Comparison of ENCODE assay signal across 2 cellular contexts in the genomic region with DNA sequence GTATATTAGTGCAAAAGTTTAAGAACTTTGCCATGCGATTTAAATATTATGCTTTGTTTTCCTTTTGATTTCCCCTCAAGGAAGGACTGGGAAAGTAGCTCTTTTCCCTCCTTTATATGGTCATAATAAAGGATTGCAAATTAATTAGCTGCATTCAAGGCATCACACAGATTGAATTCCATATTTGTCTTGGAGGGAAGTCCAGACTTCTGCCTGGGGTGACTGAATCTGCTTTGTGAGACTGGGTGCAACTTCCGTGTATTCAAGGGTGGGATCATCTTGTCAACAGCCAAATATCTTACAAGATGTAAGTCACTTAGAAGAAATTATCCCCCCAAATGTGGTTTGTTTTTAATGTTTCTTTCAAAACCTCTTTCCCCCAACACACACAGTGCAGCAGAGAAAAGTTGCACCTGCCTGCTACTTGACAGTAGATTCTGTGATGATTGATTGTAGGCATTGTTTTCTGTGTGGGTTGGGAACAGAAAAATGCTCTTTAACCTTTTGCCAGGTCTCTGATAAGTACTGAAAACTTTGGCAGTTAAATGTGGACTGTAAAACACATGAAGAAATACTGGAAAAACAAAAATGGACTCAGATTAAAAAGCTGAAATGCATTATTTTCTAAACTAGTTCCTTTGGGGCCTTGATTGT.
TF ChIP-seq lines count a peak whose summit lies in the region.

No MANE protein-coding gene starts in this region.

TF ChIP-seq in WTC11, 78 proteins besides CTCF, POLR2A, EP300 and RAD21:
- TF ChIP-seq, protein P1, sequence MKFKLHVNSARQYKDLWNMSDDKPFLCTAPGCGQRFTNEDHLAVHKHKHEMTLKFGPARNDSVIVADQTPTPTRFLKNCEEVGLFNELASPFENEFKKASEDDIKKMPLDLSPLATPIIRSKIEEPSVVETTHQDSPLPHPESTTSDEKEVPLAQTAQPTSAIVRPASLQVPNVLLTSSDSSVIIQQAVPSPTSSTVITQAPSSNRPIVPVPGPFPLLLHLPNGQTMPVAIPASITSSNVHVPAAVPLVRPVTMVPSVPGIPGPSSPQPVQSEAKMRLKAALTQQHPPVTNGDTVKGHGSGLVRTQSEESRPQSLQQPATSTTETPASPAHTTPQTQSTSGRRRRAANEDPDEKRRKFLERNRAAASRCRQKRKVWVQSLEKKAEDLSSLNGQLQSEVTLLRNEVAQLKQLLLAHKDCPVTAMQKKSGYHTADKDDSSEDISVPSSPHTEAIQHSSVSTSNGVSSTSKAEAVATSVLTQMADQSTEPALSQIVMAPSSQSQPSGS (CRISPR knock-in tag; IDR thresholded peaks at IDR 0.05; ENCODE audit: borderline replicate concordance, low read depth): no peak
- TF ChIP-seq, protein P2, sequence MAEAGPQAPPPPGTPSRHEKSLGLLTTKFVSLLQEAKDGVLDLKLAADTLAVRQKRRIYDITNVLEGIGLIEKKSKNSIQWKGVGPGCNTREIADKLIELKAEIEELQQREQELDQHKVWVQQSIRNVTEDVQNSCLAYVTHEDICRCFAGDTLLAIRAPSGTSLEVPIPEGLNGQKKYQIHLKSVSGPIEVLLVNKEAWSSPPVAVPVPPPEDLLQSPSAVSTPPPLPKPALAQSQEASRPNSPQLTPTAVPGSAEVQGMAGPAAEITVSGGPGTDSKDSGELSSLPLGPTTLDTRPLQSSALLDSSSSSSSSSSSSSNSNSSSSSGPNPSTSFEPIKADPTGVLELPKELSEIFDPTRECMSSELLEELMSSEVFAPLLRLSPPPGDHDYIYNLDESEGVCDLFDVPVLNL (CRISPR knock-in tag; IDR thresholded peaks at IDR 0.05; ENCODE audit: borderline replicate concordance, low read depth): no peak
- TF ChIP-seq, protein P3, sequence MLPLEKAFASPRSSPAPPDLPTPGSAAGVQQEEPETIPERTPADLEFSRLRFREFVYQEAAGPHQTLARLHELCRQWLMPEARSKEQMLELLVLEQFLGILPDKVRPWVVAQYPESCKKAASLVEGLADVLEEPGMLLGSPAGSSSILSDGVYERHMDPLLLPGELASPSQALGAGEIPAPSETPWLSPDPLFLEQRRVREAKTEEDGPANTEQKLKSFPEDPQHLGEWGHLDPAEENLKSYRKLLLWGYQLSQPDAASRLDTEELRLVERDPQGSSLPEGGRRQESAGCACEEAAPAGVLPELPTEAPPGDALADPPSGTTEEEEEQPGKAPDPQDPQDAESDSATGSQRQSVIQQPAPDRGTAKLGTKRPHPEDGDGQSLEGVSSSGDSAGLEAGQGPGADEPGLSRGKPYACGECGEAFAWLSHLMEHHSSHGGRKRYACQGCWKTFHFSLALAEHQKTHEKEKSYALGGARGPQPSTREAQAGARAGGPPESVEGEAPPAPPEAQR (CRISPR knock-in tag; IDR thresholded peaks at IDR 0.05): no peak
- TF ChIP-seq ZNF263 (CRISPR knock-in tag; IDR thresholded peaks at IDR 0.05; ENCODE audit: low read depth) (no peak), CREB1 (CRISPR knock-in tag; IDR thresholded peaks at IDR 0.05) (no peak), MXD4 (CRISPR knock-in tag; IDR thresholded peaks at IDR 0.05; ENCODE audit: borderline replicate concordance) (no peak), OVOL2 (CRISPR knock-in tag; IDR thresholded peaks at IDR 0.05; ENCODE audit: borderline replicate concordance) (no peak)
TF ChIP-seq in WTC11: peak in this region for 0.

TF ChIP-seq in HepG2, 621 proteins besides CTCF, POLR2A, EP300 and RAD21 (continues in another document):
- TF ChIP-seq, protein P4, sequence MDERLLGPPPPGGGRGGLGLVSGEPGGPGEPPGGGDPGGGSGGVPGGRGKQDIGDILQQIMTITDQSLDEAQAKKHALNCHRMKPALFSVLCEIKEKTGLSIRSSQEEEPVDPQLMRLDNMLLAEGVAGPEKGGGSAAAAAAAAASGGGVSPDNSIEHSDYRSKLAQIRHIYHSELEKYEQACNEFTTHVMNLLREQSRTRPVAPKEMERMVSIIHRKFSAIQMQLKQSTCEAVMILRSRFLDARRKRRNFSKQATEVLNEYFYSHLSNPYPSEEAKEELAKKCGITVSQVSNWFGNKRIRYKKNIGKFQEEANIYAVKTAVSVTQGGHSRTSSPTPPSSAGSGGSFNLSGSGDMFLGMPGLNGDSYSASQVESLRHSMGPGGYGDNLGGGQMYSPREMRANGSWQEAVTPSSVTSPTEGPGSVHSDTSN (CRISPR knock-in tag; IDR thresholded peaks at IDR 0.05): peak; percentile 68; the same call in 1 of the 2 replicates
- TF ChIP-seq, protein P5, sequence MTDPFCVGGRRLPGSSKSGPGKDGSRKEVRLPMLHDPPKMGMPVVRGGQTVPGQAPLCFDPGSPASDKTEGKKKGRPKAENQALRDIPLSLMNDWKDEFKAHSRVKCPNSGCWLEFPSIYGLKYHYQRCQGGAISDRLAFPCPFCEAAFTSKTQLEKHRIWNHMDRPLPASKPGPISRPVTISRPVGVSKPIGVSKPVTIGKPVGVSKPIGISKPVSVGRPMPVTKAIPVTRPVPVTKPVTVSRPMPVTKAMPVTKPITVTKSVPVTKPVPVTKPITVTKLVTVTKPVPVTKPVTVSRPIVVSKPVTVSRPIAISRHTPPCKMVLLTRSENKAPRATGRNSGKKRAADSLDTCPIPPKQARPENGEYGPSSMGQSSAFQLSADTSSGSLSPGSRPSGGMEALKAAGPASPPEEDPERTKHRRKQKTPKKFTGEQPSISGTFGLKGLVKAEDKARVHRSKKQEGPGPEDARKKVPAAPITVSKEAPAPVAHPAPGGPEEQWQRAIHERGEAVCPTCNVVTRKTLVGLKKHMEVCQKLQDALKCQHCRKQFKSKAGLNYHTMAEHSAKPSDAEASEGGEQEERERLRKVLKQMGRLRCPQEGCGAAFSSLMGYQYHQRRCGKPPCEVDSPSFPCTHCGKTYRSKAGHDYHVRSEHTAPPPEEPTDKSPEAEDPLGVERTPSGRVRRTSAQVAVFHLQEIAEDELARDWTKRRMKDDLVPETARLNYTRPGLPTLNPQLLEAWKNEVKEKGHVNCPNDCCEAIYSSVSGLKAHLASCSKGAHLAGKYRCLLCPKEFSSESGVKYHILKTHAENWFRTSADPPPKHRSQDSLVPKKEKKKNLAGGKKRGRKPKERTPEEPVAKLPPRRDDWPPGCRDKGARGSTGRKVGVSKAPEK (CRISPR knock-in tag; IDR thresholded peaks at IDR 0.05; ENCODE audit: borderline replicate concordance): no peak
- no peak for TF ChIP-seq TARDBP (CRISPR knock-in tag; IDR thresholded peaks at IDR 0.05)
- TF ChIP-seq ZNF775 (CRISPR knock-in tag; IDR thresholded peaks at IDR 0.05; ENCODE audit: borderline replicate concordance): no peak
- TF ChIP-seq ZNF615 (CRISPR knock-in tag; IDR thresholded peaks at IDR 0.05; ENCODE audit: borderline replicate concordance): no peak
- TF ChIP-seq ZNF557 (CRISPR knock-in tag; IDR thresholded peaks at IDR 0.05): no peak
- TF ChIP-seq, protein P6, sequence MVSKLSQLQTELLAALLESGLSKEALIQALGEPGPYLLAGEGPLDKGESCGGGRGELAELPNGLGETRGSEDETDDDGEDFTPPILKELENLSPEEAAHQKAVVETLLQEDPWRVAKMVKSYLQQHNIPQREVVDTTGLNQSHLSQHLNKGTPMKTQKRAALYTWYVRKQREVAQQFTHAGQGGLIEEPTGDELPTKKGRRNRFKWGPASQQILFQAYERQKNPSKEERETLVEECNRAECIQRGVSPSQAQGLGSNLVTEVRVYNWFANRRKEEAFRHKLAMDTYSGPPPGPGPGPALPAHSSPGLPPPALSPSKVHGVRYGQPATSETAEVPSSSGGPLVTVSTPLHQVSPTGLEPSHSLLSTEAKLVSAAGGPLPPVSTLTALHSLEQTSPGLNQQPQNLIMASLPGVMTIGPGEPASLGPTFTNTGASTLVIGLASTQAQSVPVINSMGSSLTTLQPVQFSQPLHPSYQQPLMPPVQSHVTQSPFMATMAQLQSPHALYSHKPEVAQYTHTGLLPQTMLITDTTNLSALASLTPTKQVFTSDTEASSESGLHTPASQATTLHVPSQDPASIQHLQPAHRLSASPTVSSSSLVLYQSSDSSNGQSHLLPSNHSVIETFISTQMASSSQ (IDR thresholded peaks at IDR 0.05; ENCODE audit: low read depth): no peak
- TF ChIP-seq, protein P6 (CRISPR knock-in tag; IDR thresholded peaks at IDR 0.05; ENCODE audit: borderline replicate concordance): no peak
- TF ChIP-seq, protein P7, sequence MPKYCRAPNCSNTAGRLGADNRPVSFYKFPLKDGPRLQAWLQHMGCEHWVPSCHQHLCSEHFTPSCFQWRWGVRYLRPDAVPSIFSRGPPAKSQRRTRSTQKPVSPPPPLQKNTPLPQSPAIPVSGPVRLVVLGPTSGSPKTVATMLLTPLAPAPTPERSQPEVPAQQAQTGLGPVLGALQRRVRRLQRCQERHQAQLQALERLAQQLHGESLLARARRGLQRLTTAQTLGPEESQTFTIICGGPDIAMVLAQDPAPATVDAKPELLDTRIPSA (CRISPR knock-in tag; IDR thresholded peaks at IDR 0.05; ENCODE audit: borderline replicate concordance): no peak
- no peak for TF ChIP-seq ARNT2 (CRISPR knock-in tag; IDR thresholded peaks at IDR 0.05; ENCODE audit: low read depth)
- TF ChIP-seq ZNF562 (CRISPR knock-in tag; IDR thresholded peaks at IDR 0.05; ENCODE audit: borderline replicate concordance): no peak
- TF ChIP-seq NR2F2 (IDR thresholded peaks at IDR 0.05; ENCODE audit: borderline replicate concordance, low read depth): no peak
- TF ChIP-seq SOX5 (CRISPR knock-in tag; IDR thresholded peaks at IDR 0.05; ENCODE audit: borderline replicate concordance): peak; percentile 78
- no peak for TF ChIP-seq GATAD2A (CRISPR knock-in tag; IDR thresholded peaks at IDR 0.05)
- TF ChIP-seq, protein P8, sequence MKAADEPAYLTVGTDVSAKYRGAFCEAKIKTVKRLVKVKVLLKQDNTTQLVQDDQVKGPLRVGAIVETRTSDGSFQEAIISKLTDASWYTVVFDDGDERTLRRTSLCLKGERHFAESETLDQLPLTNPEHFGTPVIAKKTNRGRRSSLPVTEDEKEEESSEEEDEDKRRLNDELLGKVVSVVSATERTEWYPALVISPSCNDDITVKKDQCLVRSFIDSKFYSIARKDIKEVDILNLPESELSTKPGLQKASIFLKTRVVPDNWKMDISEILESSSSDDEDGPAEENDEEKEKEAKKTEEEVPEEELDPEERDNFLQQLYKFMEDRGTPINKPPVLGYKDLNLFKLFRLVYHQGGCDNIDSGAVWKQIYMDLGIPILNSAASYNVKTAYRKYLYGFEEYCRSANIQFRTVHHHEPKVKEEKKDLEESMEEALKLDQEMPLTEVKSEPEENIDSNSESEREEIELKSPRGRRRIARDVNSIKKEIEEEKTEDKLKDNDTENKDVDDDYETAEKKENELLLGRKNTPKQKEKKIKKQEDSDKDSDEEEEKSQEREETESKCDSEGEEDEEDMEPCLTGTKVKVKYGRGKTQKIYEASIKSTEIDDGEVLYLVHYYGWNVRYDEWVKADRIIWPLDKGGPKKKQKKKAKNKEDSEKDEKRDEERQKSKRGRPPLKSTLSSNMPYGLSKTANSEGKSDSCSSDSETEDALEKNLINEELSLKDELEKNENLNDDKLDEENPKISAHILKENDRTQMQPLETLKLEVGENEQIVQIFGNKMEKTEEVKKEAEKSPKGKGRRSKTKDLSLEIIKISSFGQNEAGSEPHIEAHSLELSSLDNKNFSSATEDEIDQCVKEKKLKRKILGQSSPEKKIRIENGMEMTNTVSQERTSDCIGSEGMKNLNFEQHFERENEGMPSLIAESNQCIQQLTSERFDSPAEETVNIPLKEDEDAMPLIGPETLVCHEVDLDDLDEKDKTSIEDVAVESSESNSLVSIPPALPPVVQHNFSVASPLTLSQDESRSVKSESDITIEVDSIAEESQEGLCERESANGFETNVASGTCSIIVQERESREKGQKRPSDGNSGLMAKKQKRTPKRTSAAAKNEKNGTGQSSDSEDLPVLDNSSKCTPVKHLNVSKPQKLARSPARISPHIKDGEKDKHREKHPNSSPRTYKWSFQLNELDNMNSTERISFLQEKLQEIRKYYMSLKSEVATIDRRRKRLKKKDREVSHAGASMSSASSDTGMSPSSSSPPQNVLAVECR (CRISPR knock-in tag; IDR thresholded peaks at IDR 0.05; ENCODE audit: borderline replicate concordance): no peak
- TF ChIP-seq, protein P9, sequence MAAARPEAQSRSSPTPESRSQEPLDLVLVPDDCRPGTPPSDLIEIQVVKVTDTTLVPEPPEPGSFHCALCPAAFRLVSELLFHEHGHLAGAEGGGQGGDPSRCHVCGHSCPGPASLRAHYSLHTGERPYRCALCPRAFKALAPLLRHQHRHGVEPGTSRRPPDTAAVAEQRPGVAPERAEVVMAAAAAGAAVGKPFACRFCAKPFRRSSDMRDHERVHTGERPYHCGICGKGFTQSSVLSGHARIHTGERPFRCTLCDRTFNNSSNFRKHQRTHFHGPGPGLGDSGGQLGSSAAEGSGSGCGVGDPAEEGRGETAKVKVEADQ (CRISPR knock-in tag; IDR thresholded peaks at IDR 0.05; ENCODE audit: borderline replicate concordance): no peak
- TF ChIP-seq, protein P10, sequence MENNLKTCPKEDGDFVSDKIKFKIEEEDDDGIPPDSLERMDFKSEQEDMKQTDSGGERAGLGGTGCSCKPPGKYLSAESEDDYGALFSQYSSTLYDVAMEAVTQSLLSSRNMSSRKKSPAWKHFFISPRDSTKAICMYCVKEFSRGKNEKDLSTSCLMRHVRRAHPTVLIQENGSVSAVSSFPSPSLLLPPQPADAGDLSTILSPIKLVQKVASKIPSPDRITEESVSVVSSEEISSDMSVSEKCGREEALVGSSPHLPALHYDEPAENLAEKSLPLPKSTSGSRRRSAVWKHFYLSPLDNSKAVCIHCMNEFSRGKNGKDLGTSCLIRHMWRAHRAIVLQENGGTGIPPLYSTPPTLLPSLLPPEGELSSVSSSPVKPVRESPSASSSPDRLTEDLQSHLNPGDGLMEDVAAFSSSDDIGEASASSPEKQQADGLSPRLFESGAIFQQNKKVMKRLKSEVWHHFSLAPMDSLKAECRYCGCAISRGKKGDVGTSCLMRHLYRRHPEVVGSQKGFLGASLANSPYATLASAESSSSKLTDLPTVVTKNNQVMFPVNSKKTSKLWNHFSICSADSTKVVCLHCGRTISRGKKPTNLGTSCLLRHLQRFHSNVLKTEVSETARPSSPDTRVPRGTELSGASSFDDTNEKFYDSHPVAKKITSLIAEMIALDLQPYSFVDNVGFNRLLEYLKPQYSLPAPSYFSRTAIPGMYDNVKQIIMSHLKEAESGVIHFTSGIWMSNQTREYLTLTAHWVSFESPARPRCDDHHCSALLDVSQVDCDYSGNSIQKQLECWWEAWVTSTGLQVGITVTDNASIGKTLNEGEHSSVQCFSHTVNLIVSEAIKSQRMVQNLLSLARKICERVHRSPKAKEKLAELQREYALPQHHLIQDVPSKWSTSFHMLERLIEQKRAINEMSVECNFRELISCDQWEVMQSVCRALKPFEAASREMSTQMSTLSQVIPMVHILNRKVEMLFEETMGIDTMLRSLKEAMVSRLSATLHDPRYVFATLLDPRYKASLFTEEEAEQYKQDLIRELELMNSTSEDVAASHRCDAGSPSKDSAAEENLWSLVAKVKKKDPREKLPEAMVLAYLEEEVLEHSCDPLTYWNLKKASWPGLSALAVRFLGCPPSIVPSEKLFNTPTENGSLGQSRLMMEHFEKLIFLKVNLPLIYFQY (CRISPR knock-in tag; IDR thresholded peaks at IDR 0.05; ENCODE audit: borderline replicate concordance): no peak
- 0 out of 2 replicates have a peak, but pooled peaks have one; percentile 14 for TF ChIP-seq NR2F6 (IDR thresholded peaks at IDR 0.05)
- no peak for TF ChIP-seq NR2F6 (CRISPR knock-in tag; IDR thresholded peaks at IDR 0.05)
